In the genomic region with DNA sequence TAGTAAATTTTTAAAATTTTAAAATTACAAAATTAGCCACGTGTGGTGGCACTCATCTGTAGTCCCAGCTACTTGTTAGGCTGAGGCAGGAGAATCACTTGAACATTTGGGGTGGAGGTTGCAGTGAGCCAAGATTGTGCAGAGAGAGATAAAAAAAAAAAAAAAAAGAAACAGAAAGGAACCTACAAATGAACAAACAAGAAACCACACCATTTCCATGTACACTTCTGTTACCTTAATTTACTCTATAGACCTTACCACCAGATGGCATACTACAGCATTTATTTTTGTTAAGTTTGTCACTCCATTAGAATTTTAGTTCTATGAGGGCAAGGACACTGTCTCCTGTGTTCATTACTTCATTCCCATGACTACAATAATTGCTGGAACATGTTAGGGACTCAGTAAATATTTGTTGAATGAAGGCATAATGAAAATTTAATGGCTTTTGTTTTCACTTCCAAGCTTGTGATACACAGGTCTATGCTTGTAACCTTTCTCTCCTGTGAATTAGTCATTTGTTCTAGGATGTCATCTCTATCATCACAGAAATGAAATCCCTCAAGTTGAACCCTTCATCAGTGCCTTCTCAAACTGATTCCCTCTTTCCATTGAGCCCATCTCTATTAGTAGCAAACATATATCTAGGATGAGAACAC, we compare ENCODE assay signal across 8 cellular contexts.
DNase-seq lines count a peak whose midpoint lies in the region; ATAC-seq, FAIRE-seq and TF ChIP-seq lines count a peak whose summit lies in the region.

No MANE protein-coding gene starts in this region.

- CTCF ChIA-PET in Caco-2 (lab: Charles Lee), result interaction anchor here (0.7 kb wide), 1 partner anchor 29 kb away, joined by 4 read pairs; no protein-coding TSS in a partner anchor

- WGBS in ovary, 3 donors, result 89 to 94% (median 92%) methylated on average over 1 of the region's 1 CpG

- no peak for TF ChIP-seq EP300 in ovary (IDR thresholded peaks at IDR 0.05)

- H3K4me3 Mint-ChIP-seq in Caco-2 (ENCODE audit: unreplicated experiment), result no peak overlapping the region
- no peak overlapping the region for H3K4me3 Mint-ChIP-seq in effector memory CD8-positive, alpha-beta T cell
- no peak overlapping the region for H3K4me3 Mint-ChIP-seq in stimulated activated effector memory CD8-positive, alpha-beta T cell treated with anti-CD3 and anti-CD28 coated beads, Interleukin-12 subunit alpha, Interleukin-12 subunit beta, amount 100 ng/mL, for 72 hours

- H3K36me3 ChIP-seq in Caco-2 (ENCODE audit: control insufficient read depth, insufficient read depth, low read length), result no peaks in the 10 kb centered on the region
- H3K36me3 ChIP-seq in ovary, result no peaks in the 10 kb centered on the region

- no peak overlapping the region for H3K4me3 ChIP-seq in Caco-2 (ENCODE audit: low read depth, low read length)
- no peak overlapping the region for H3K4me3 ChIP-seq in NB4 (ENCODE audit: low read depth, low read length)
- no peak overlapping the region for H3K4me3 ChIP-seq in ovary

- no peak overlapping the region for H3K27ac ChIP-seq in ovary

- H3K27me3 Mint-ChIP-seq in Caco-2 (ENCODE audit: insufficient read depth, unreplicated experiment), result peaks cover 14% of the 10 kb centered on the region
- no peaks in the 10 kb centered on the region for H3K27me3 Mint-ChIP-seq in effector memory CD8-positive, alpha-beta T cell

- peak; percentile 91 for ATAC-seq in effector memory CD8-positive, alpha-beta T cell (replicated peaks)
- peak; percentile 73 for ATAC-seq in stimulated activated effector memory CD8-positive, alpha-beta T cell treated with anti-CD3 and anti-CD28 coated beads, Interleukin-12 subunit alpha, Interleukin-12 subunit beta, amount 100 ng/mL, for 72 hours

- H3K4me1 ChIP-seq in Caco-2 (no peaks in the 10 kb centered on the region), ovary (ENCODE audit: insufficient read depth) (no peaks in the 10 kb centered on the region)

- H3K27me3 ChIP-seq in Caco-2 (replicated peaks; ENCODE audit: control insufficient read depth, insufficient read depth, low read length), result no peaks in the 10 kb centered on the region
- no peaks in the 10 kb centered on the region for H3K27me3 ChIP-seq in ovary

- H3K27ac Mint-ChIP-seq in Caco-2 (ENCODE audit: unreplicated experiment), result no peak overlapping the region
- peak overlapping the region; percentile 39 to 70 for H3K27ac Mint-ChIP-seq in effector memory CD8-positive, alpha-beta T cell
- peak overlapping the region; percentile 82 for H3K27ac Mint-ChIP-seq in stimulated activated effector memory CD8-positive, alpha-beta T cell treated with anti-CD3 and anti-CD28 coated beads, Interleukin-12 subunit alpha, Interleukin-12 subunit beta, amount 100 ng/mL, for 72 hours

- BruUV-seq in Caco-2 (replicated peaks; lab: Mats Ljungman, UMichigan), result no TSS peak

- peak; percentile 49 for FAIRE-seq in GM19239 (lab: Jason Lieb, UNC)

- H3K9me3 ChIP-seq in Caco-2 (no peaks in the 10 kb centered on the region), ovary (no peaks in the 10 kb centered on the region)

- H3K4me1 Mint-ChIP-seq in Caco-2 (ENCODE audit: low read depth, unreplicated experiment), result no peaks in the 10 kb centered on the region
- peaks cover 25 to 64% of the 10 kb centered on the region in 2 donors for H3K4me1 Mint-ChIP-seq in effector memory CD8-positive, alpha-beta T cell (ENCODE audit: low read depth in 2 of 2)
- peaks cover 32% of the 10 kb centered on the region for H3K4me1 Mint-ChIP-seq in stimulated activated effector memory CD8-positive, alpha-beta T cell treated with anti-CD3 and anti-CD28 coated beads, Interleukin-12 subunit alpha, Interleukin-12 subunit beta, amount 100 ng/mL, for 72 hours

- H3K9me3 Mint-ChIP-seq in Caco-2 (ENCODE audit: unreplicated experiment), result no peaks in the 10 kb centered on the region
- H3K9me3 Mint-ChIP-seq in effector memory CD8-positive, alpha-beta T cell, result no peaks in the 10 kb centered on the region
- no peaks in the 10 kb centered on the region for H3K9me3 Mint-ChIP-seq in stimulated activated effector memory CD8-positive, alpha-beta T cell treated with anti-CD3 and anti-CD28 coated beads, Interleukin-12 subunit alpha, Interleukin-12 subunit beta, amount 100 ng/mL, for 72 hours

- DNase-seq in Caco-2 (no peak), GM19239 (ENCODE audit: insufficient read length, low spot score) (no peak), NB4 (ENCODE audit: low read depth) (peak; percentile 24), ovary (no peak)
- no peak for DNase-seq in effector memory CD8-positive, alpha-beta T cell
- no peak for DNase-seq in stimulated activated effector memory CD8-positive, alpha-beta T cell treated with anti-CD3 and anti-CD28 coated beads, Interleukin-12 subunit alpha, Interleukin-12 subunit beta, amount 100 ng/mL, for 72 hours (ENCODE audit: low spot score in 2 of 2)
- DNase-seq in activated CD4-positive, alpha-beta T cell treated with anti-CD3 and anti-CD28 coated beads for 4 hours, result no peak
- DNase-seq in activated effector memory CD4-positive, alpha-beta T cell treated with Interleukin-2 at 50 U/mL for 16 hours, result no peak

- intact Hi-C loops in Caco-2 (cut with micrococcal nuclease; ENCODE audit: unreplicated experiment) (loop anchor here (1.0 to 2.0 kb wide), 3 partner anchors 14 to 54 kb away; no protein-coding TSS in a partner anchor), ovary (cut with DNase I) (no loop called here)

- TF ChIP-seq POLR2A in NB4 (IDR thresholded peaks at IDR 0.05; ENCODE audit: extremely low read depth, insufficient read length), result no peak
- TF ChIP-seq POLR2A in ovary (IDR thresholded peaks at IDR 0.05), result no peak

- no peaks in the 10 kb centered on the region for H3K36me3 Mint-ChIP-seq in Caco-2 (ENCODE audit: insufficient read depth, unreplicated experiment)
- peaks cover 17% of the 10 kb centered on the region for H3K36me3 Mint-ChIP-seq in effector memory CD8-positive, alpha-beta T cell (ENCODE audit: insufficient read depth)
- H3K36me3 Mint-ChIP-seq in stimulated activated effector memory CD8-positive, alpha-beta T cell treated with anti-CD3 and anti-CD28 coated beads, Interleukin-12 subunit alpha, Interleukin-12 subunit beta, amount 100 ng/mL, for 72 hours, result peaks cover 57% of the 10 kb centered on the region

- POLR2A ChIA-PET in Caco-2 (lab: Charles Lee), result no interaction called here

- TF ChIP-seq CTCF in Caco-2 (IDR thresholded peaks at IDR 0.05; ENCODE audit: insufficient read depth in 1 of 2, low read depth in 1 of 2, low read length in 1 of 2, severe bottlenecking in 1 of 2, unreplicated experiment in 1 of 2), result peak; percentile 25 to 39
- no peak for TF ChIP-seq CTCF in NB4 (IDR thresholded peaks at IDR 0.05; ENCODE audit: low read depth, low read length)
- TF ChIP-seq CTCF in ovary (IDR thresholded peaks at IDR 0.05), result no peak

Comparison
In these comparisons a context has a peak if more than half of its experiments do, and no peak if none do; other contexts are left out.
1. CTCF ChIP-seq: peak in Caco-2 (2 of 2); none in NB4 (single experiment) and ovary (0 of 3).